Comparison of ENCODE assay signal across 28 cellular contexts in genomic region chr10:62303922-62304321, GRCh38. TPM values are rescaled to one million over a fixed set of nuclear protein-coding genes. Genes with fewer than 3 reads are reported as not detected.
"Had no signal": no experiment of that assay in that cellular context is flagged by ENCODE, and none has a peak within 500 bp of the region (broad histone marks: within the 10 kb centered on the region; RNA-seq: fewer than 3 reads in every experiment).

No MANE protein-coding gene starts in this region.

- FAIRE-seq: colon, endometrium, endothelial cell of umbilical vein, frontal cortex had no signal

- H3K36me3 ChIP-seq: colonic mucosa, esophagus muscularis mucosa, esophagus squamous epithelium, gastrocnemius medialis, gastroesophageal sphincter, heart left ventricle, heart right ventricle had no signal

- H3K4me1 ChIP-seq: colonic mucosa, esophagus muscularis mucosa, esophagus squamous epithelium, foreskin keratinocyte, gastrocnemius medialis, gastroesophageal sphincter, heart left ventricle had no signal

- H3K9me3 ChIP-seq: colonic mucosa, esophagus muscularis mucosa, esophagus squamous epithelium, gastrocnemius medialis, gastroesophageal sphincter, heart left ventricle had no signal

- H3K27ac ChIP-seq: colonic mucosa, coronary artery, epithelial cell of prostate, esophagus muscularis mucosa, esophagus squamous epithelium, foreskin keratinocyte, gastrocnemius medialis, gastroesophageal sphincter, heart left ventricle, heart right ventricle had no signal

- ATAC-seq: effector memory CD8-positive, alpha-beta T cell; esophagus mucosa; foreskin keratinocyte; gastrocnemius medialis; gastroesophageal sphincter; heart left ventricle; heart right ventricle had no signal

- DNase-seq: colonic mucosa; cortex of kidney; dermis blood vessel endothelial cell; dorsolateral prefrontal cortex; effector CD4-positive, alpha-beta T cell; effector CD8-positive, alpha-beta T cell; effector memory CD4-positive, alpha-beta T cell; effector memory CD8-positive, alpha-beta T cell; endodermal cell; erythroblast; esophagus squamous epithelium; foreskin fibroblast; foreskin keratinocyte; foreskin melanocyte; gastrocnemius medialis; glutamatergic neuron; head of caudate nucleus; heart left ventricle; heart right ventricle had no signal

- H3K4me3 ChIP-seq: colonic mucosa, coronary artery, dorsolateral prefrontal cortex, esophagus muscularis mucosa, esophagus squamous epithelium, gastrocnemius medialis, gastroesophageal sphincter, heart left ventricle, heart right ventricle had no signal

- H3K27me3 ChIP-seq: colonic mucosa, dorsolateral prefrontal cortex, esophagus muscularis mucosa, esophagus squamous epithelium, foreskin keratinocyte, gastrocnemius medialis, gastroesophageal sphincter had no signal

RNA-seq across cellular contexts. Expression of gene RTKN2, which starts 35.3 kb away (rescaled TPM):
- total RNA-seq: gastrocnemius medialis, gastroesophageal sphincter had no signal
